Comparison of ENCODE assay signal across 5 cellular contexts in the genomic region with DNA sequence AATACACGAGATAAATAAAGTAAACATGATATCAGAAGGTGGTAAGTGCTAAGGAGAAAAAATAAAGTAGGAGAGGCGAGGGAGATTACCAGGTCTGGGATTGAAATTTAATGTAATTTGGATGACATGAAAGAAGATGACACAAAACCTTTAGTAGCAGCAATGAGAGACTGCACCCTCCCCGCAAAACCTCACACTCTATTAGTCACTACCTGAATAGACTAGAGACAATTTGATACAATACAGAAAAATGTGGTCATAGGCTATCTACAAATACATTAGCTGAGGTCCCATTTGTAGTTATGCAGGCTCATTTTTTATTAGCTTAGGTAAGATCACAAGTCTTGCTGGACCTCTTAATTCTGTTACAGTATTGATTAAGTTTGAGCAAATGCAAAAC.
"Had no signal": no experiment of that assay in that cellular context is flagged by ENCODE, and none has a peak within 500 bp of the region (broad histone marks: within the 10 kb centered on the region; RNA-seq: fewer than 3 reads in every experiment).

No MANE protein-coding gene starts in this region.

- H3K27ac Mint-ChIP-seq: GM23338, H9 had no signal

- H3K4me1 Mint-ChIP-seq: GM23338, H9 had no signal

- H3K4me3 Mint-ChIP-seq: GM23338, H9 had no signal

- H3K4me3 ChIP-seq: GM23338, K562 had no signal

- H3K9me3 Mint-ChIP-seq: GM23338 had no signal

- ATAC-seq: GM23338, K562 had no signal

- DNase-seq: H9, HCEC 1CT, IMR-90 had no signal
